Comparison of ENCODE assay signal across 34 cellular contexts in the genomic region with DNA sequence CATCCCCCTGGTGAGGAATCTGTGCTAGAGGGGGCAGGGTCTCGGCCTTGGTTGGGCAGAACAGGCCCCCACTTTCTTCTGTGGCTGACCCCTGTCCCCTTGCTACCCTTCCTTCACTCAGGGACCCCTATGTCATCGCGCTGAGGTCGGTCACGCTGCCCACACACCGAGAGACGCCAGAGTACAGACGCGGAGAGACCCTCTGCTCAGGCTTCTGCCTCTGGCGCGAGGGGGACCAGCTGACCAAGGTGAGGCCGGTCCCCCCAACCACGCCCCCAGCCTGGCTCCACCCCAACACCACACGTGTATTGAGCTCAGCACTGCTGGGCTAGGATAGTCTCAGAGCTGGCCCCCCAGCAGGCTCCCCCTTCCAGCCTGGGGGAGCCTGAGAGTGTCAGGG. TPM values are rescaled to one million over a fixed set of nuclear protein-coding genes. Genes with fewer than 3 reads are reported as not detected.
"Had no signal": no experiment of that assay in that cellular context is flagged by ENCODE, and none has a peak within 500 bp of the region (broad histone marks: within the 10 kb centered on the region; RNA-seq: fewer than 3 reads in every experiment).

No MANE protein-coding gene starts in this region.

- DNase-seq: colonic mucosa; effector CD8-positive, alpha-beta T cell; endodermal cell; foreskin keratinocyte; left cardiac atrium; mesendoderm; midbrain; naive thymus-derived CD8-positive, alpha-beta T cell; stimulated activated CD4-positive, alpha-beta T cell treated with anti-CD3 and anti-CD28 coated beads, Interleukin-4, amount 100 ng/mL, for 4 hours; stimulated activated naive B cell treated with anti-CD40 and anti-IgM and Interleukin-4, amounts not matched to agents 10 μg/mL and 1 μg/mL and 100 μg/mL, for 72 hours; trophoblast cell had no signal

- H3K27ac ChIP-seq: colonic mucosa, esophagus muscularis mucosa, foreskin keratinocyte, gastroesophageal sphincter, heart left ventricle, hepatocyte, left lung, prostate gland, right atrium auricular region, thoracic aorta, vagina had no signal

- H3K27me3 ChIP-seq: colonic mucosa, esophagus muscularis mucosa, foreskin keratinocyte, gastroesophageal sphincter, hepatocyte, left lung, right atrium auricular region, vagina had no signal

- H3K36me3 Mint-ChIP-seq: naive thymus-derived CD8-positive, alpha-beta T cell; stimulated activated naive B cell treated with anti-CD40 and anti-IgM and Interleukin-4, amounts not matched to agents 10 μg/mL and 1 μg/mL and 100 μg/mL, for 72 hours had no signal

- H3K4me2 ChIP-seq: hepatocyte had no signal

- H3K27me3 Mint-ChIP-seq: dendritic cell treated with granulocyte-macrophage colony-stimulating factor and Interleukin-4, amounts not matched to agents 40 ng/mL and 50 ng/mL, for 4 days; naive thymus-derived CD8-positive, alpha-beta T cell; stimulated activated naive B cell treated with anti-CD40 and anti-IgM and Interleukin-4, amounts not matched to agents 10 μg/mL and 1 μg/mL and 100 μg/mL, for 72 hours; stimulated activated naive CD8-positive, alpha-beta T cell treated with anti-CD3 and anti-CD28 coated beads, Interleukin-15, Interleukin-2, amounts not matched to agents 100 ng/mL and 50 ng/mL, for 24 hours had no signal

- H3K36me3 ChIP-seq: colonic mucosa, prostate gland, vagina had no signal

- H3K9me3 ChIP-seq: colonic mucosa, esophagus muscularis mucosa, gastroesophageal sphincter, heart left ventricle, left lung, prostate gland, right atrium auricular region, thoracic aorta, vagina had no signal

- H3K4me1 Mint-ChIP-seq: endodermal cell, neural crest cell had no signal

- H3K27ac Mint-ChIP-seq: dendritic cell treated with granulocyte-macrophage colony-stimulating factor and Interleukin-4, amounts not matched to agents 40 ng/mL and 50 ng/mL, for 4 days; endodermal cell; stimulated activated naive B cell treated with anti-CD40 and anti-IgM and Interleukin-4, amounts not matched to agents 10 μg/mL and 1 μg/mL and 100 μg/mL, for 72 hours; stimulated activated naive CD8-positive, alpha-beta T cell treated with anti-CD3 and anti-CD28 coated beads, Interleukin-15, Interleukin-2, amounts not matched to agents 100 ng/mL and 50 ng/mL, for 24 hours had no signal

- H3K4me3 Mint-ChIP-seq: dendritic cell treated with granulocyte-macrophage colony-stimulating factor and Interleukin-4, amounts not matched to agents 40 ng/mL and 50 ng/mL, for 4 days; endodermal cell; naive thymus-derived CD8-positive, alpha-beta T cell; neural crest cell; stimulated activated naive B cell treated with anti-CD40 and anti-IgM and Interleukin-4, amounts not matched to agents 10 μg/mL and 1 μg/mL and 100 μg/mL, for 72 hours; stimulated activated naive CD8-positive, alpha-beta T cell treated with anti-CD3 and anti-CD28 coated beads, Interleukin-15, Interleukin-2, amounts not matched to agents 100 ng/mL and 50 ng/mL, for 24 hours had no signal

- H2AFZ ChIP-seq: hepatocyte had no signal

- H3K4me1 ChIP-seq: esophagus muscularis mucosa, gastroesophageal sphincter, left lung, prostate gland, right atrium auricular region, vagina had no signal

- ATAC-seq: foreskin keratinocyte; gastroesophageal sphincter; heart left ventricle; left cardiac atrium; left lung; naive thymus-derived CD8-positive, alpha-beta T cell; sciatic nerve; stimulated activated naive B cell treated with anti-CD40 and anti-IgM and Interleukin-4, amounts not matched to agents 10 μg/mL and 1 μg/mL and 100 μg/mL, for 72 hours had no signal

- H3K4me3 ChIP-seq: colonic mucosa, esophagus muscularis mucosa, gastroesophageal sphincter, heart left ventricle, hepatocyte, left lung, prostate gland, right atrium auricular region, thoracic aorta, vagina had no signal

- H3K9me3 Mint-ChIP-seq: dendritic cell treated with granulocyte-macrophage colony-stimulating factor and Interleukin-4, amounts not matched to agents 40 ng/mL and 50 ng/mL, for 4 days; endodermal cell; naive thymus-derived CD8-positive, alpha-beta T cell; neural crest cell; stimulated activated naive B cell treated with anti-CD40 and anti-IgM and Interleukin-4, amounts not matched to agents 10 μg/mL and 1 μg/mL and 100 μg/mL, for 72 hours; stimulated activated naive CD8-positive, alpha-beta T cell treated with anti-CD3 and anti-CD28 coated beads, Interleukin-15, Interleukin-2, amounts not matched to agents 100 ng/mL and 50 ng/mL, for 24 hours had no signal

RNA-seq across cellular contexts. Expression of a gene that starts 15.5 kb away (rescaled TPM):
- total RNA-seq: chondrocyte; endodermal cell; epithelial cell of proximal tubule; esophagus muscularis mucosa; fibroblast of lung; foreskin keratinocyte; gastroesophageal sphincter; kidney epithelial cell; left lung; lower leg skin; lung microvascular endothelial cell; myocyte; naive thymus-derived CD8-positive, alpha-beta T cell; neural crest cell; osteocyte; prostate gland; sciatic nerve; skeletal muscle tissue; thoracic aorta; ureter; vagina had no signal
- polyA plus RNA-seq: fibroblast of lung; naive thymus-derived CD8-positive, alpha-beta T cell had no signal

RNA-seq across cellular contexts. Expression of a gene that starts 33.8 kb away (rescaled TPM):
- total RNA-seq: epithelial cell of proximal tubule, foreskin keratinocyte, kidney epithelial cell, lung microvascular endothelial cell, neural crest cell had no signal
- polyA plus RNA-seq: foreskin keratinocyte; naive thymus-derived CD8-positive, alpha-beta T cell had no signal
